Comparison of ENCODE assay signal across 1 cellular context in the genomic region with DNA sequence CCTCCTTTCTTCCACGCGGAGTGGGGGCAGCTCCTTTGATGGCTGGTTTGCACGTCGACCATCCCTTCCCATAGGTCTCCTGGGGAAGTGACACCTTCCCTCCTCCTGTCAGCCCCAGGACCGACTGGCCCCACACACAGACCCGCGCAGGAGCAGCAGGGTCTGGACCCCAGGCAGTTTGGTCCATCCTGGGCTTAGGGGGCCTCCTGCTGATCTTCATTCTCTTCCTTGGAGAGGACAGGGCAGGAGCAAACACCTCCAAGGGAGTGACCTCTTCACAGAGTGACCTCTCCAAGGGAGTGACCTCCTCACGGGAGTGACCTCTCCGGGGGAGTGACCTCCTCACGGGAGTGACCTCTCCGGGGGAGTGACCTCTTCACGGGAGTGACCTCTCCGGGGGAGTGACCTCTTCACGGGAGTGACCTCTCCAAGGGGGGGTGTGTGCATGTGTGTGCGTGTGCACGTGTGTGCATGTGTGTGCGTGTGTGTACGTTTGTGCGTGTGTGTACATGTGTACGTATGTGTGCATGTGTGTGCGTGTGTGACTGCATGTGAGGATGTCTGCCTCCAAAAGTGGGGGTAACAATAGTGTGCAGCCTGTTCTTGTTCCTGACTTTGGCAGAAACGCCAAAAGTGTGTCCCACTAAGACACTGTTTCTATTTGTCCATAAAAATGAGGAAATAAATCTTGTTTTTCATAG.
TF ChIP-seq lines count a peak whose summit lies in the region.

No MANE protein-coding gene starts in this region.

TF ChIP-seq in HepG2, 621 proteins besides CTCF, POLR2A, EP300 and RAD21:
- TF ChIP-seq, protein P1, sequence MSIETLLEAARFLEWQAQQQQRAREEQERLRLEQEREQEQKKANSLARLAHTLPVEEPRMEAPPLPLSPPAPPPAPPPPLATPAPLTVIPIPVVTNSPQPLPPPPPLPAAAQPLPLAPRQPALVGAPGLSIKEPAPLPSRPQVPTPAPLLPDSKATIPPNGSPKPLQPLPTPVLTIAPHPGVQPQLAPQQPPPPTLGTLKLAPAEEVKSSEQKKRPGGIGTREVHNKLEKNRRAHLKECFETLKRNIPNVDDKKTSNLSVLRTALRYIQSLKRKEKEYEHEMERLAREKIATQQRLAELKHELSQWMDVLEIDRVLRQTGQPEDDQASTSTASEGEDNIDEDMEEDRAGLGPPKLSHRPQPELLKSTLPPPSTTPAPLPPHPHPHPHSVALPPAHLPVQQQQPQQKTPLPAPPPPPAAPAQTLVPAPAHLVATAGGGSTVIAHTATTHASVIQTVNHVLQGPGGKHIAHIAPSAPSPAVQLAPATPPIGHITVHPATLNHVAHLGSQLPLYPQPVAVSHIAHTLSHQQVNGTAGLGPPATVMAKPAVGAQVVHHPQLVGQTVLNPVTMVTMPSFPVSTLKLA (IDR thresholded peaks at IDR 0.05): peak; percentile 59
- TF ChIP-seq MED13 (CRISPR knock-in tag; IDR thresholded peaks at IDR 0.05): no peak
- TF ChIP-seq, protein P2, sequence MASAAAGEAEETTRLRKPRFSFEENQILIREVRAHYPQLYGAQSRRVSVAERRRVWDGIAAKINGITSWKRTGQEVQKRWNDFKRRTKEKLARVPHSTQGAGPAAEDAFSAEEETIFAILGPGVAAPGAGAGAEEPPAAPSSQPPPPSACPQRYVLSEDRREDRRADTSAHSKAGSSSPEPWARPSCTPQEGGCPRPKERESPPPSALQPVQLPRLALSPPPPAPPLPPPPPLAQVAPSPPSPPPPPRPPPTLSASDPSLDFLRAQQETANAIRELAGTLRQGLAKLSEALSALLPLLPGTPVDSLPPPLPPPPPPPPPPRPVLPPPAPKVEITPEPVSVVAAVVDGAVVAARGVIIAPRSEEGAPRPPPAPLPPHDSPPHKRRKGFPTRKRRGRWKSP (CRISPR knock-in tag; IDR thresholded peaks at IDR 0.05): no peak
- TF ChIP-seq, protein P3, sequence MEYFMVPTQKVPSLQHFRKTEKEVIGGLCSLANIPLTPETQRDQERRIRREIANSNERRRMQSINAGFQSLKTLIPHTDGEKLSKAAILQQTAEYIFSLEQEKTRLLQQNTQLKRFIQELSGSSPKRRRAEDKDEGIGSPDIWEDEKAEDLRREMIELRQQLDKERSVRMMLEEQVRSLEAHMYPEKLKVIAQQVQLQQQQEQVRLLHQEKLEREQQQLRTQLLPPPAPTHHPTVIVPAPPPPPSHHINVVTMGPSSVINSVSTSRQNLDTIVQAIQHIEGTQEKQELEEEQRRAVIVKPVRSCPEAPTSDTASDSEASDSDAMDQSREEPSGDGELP (IDR thresholded peaks at IDR 0.05; ENCODE audit: borderline replicate concordance, low read depth): no peak
- TF ChIP-seq, protein P4, sequence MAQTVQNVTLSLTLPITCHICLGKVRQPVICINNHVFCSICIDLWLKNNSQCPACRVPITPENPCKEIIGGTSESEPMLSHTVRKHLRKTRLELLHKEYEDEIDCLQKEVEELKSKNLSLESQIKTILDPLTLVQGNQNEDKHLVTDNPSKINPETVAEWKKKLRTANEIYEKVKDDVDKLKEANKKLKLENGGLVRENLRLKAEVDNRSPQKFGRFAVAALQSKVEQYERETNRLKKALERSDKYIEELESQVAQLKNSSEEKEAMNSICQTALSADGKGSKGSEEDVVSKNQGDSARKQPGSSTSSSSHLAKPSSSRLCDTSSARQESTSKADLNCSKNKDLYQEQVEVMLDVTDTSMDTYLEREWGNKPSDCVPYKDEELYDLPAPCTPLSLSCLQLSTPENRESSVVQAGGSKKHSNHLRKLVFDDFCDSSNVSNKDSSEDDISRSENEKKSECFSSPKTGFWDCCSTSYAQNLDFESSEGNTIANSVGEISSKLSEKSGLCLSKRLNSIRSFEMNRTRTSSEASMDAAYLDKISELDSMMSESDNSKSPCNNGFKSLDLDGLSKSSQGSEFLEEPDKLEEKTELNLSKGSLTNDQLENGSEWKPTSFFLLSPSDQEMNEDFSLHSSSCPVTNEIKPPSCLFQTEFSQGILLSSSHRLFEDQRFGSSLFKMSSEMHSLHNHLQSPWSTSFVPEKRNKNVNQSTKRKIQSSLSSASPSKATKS (CRISPR knock-in tag; IDR thresholded peaks at IDR 0.05): no peak
- TF ChIP-seq RBM39 (IDR thresholded peaks at IDR 0.05; ENCODE audit: low read depth, low read length, poor library complexity, severe bottlenecking): no peak
- TF ChIP-seq TBP (CRISPR knock-in tag; IDR thresholded peaks at IDR 0.05): no peak
- TF ChIP-seq, protein P5, sequence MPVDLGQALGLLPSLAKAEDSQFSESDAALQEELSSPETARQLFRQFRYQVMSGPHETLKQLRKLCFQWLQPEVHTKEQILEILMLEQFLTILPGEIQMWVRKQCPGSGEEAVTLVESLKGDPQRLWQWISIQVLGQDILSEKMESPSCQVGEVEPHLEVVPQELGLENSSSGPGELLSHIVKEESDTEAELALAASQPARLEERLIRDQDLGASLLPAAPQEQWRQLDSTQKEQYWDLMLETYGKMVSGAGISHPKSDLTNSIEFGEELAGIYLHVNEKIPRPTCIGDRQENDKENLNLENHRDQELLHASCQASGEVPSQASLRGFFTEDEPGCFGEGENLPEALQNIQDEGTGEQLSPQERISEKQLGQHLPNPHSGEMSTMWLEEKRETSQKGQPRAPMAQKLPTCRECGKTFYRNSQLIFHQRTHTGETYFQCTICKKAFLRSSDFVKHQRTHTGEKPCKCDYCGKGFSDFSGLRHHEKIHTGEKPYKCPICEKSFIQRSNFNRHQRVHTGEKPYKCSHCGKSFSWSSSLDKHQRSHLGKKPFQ (CRISPR knock-in tag; IDR thresholded peaks at IDR 0.05; ENCODE audit: insufficient replicate concordance): no peak
- TF ChIP-seq, protein P6, sequence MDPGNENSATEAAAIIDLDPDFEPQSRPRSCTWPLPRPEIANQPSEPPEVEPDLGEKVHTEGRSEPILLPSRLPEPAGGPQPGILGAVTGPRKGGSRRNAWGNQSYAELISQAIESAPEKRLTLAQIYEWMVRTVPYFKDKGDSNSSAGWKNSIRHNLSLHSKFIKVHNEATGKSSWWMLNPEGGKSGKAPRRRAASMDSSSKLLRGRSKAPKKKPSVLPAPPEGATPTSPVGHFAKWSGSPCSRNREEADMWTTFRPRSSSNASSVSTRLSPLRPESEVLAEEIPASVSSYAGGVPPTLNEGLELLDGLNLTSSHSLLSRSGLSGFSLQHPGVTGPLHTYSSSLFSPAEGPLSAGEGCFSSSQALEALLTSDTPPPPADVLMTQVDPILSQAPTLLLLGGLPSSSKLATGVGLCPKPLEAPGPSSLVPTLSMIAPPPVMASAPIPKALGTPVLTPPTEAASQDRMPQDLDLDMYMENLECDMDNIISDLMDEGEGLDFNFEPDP (CRISPR knock-in tag; conservative IDR thresholded peaks at IDR 0.05): no peak
TF ChIP-seq in HepG2: peak in this region for 1.
